2 cellular contexts compared by ENCODE assay signal in genomic region chr12:101945361-101946232, GRCh38.
TF ChIP-seq lines count a peak whose summit lies in the region.

No MANE protein-coding gene starts in this region.

TF ChIP-seq in IMR-90, 13 proteins besides CTCF, POLR2A, EP300 and RAD21:
- no peak for TF ChIP-seq CEBPB (IDR thresholded peaks at IDR 0.05; ENCODE audit: low read depth, low read length)
- no peak for TF ChIP-seq RCOR1 (IDR thresholded peaks at IDR 0.05; ENCODE audit: insufficient replicate concordance, low read length)
- TF ChIP-seq MXI1 (IDR thresholded peaks at IDR 0.05; ENCODE audit: borderline replicate concordance, low read depth, low read length), result no peak
- TF ChIP-seq SMC3 (IDR thresholded peaks at IDR 0.05; ENCODE audit: low read depth, low read length), result no peak
- TF ChIP-seq, protein P1, sequence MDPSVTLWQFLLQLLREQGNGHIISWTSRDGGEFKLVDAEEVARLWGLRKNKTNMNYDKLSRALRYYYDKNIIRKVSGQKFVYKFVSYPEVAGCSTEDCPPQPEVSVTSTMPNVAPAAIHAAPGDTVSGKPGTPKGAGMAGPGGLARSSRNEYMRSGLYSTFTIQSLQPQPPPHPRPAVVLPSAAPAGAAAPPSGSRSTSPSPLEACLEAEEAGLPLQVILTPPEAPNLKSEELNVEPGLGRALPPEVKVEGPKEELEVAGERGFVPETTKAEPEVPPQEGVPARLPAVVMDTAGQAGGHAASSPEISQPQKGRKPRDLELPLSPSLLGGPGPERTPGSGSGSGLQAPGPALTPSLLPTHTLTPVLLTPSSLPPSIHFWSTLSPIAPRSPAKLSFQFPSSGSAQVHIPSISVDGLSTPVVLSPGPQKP (IDR thresholded peaks at IDR 0.05; ENCODE audit: borderline replicate concordance, low read depth, low read length), result no peak
- TF ChIP-seq CHD1 (IDR thresholded peaks at IDR 0.05; ENCODE audit: low read depth, low read length), result no peak
- TF ChIP-seq NFE2L2 (IDR thresholded peaks at IDR 0.05; ENCODE audit: low read depth, low read length), result no peak
- TF ChIP-seq RFX5 (IDR thresholded peaks at IDR 0.05; ENCODE audit: low read depth, low read length), result no peak
- no peak for TF ChIP-seq USF2 (IDR thresholded peaks at IDR 0.05; ENCODE audit: low read depth, low read length)
- TF ChIP-seq BHLHE40 (IDR thresholded peaks at IDR 0.05; ENCODE audit: low read depth, low read length), result no peak
- no peak for TF ChIP-seq FOS (IDR thresholded peaks at IDR 0.05; ENCODE audit: low read depth, low read length)
- TF ChIP-seq MAFK (IDR thresholded peaks at IDR 0.05; ENCODE audit: low read depth, low read length), result no peak
- TF ChIP-seq MAZ (IDR thresholded peaks at IDR 0.05; ENCODE audit: borderline replicate concordance, low read depth, low read length), result no peak

TF ChIP-seq in SK-N-SH, 30 proteins besides CTCF, POLR2A, EP300 and RAD21:
- TF ChIP-seq POLR2AphosphoS5 (IDR thresholded peaks at IDR 0.05; ENCODE audit: low read depth, low read length) (no peak), TCF12 (IDR thresholded peaks at IDR 0.05) (peak; percentile 54; the same call in 1 of the 2 replicates)
TF ChIP-seq in SK-N-SH: peak in this region for 1.
